Comparison of ENCODE assay signal across 8 cellular contexts in the genomic region with DNA sequence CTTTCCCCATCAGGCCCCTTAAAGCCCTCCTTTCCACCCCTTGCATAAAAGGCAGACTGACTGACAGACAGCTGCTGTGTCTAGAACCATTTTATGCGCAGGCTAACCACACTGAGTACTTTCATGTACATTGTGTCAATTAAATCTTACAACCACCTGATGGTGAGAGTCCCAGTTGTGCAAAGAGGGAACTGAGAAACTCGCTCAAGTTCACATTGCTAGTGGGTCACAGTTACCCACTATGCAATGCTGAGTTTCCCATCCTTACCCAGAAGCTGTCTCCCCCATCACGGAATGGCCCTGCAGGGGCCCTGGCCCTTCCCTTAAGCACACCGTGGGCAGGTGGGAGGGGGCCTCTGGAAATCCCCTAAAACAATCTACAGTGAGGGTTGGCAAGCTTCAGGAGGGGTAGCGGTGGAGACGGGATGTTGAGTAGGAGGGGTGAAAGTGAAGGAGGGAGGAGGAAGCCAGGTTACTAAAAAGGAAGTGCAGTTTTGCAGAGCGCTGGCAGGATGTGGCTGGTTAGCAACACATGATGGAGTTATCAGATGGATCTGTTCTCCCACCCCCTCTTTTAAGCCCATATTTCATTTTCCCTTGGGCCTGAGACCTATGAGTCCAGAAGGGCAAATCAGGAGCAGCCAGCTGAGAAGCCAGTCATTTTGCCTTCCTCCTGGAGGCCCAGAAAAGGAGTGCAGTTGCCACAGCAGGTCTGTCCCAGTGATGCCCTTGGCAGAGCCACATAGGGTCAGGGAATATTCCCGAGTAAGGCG. TPM values are rescaled to one million over a fixed set of nuclear protein-coding genes. Genes with fewer than 3 reads are reported as not detected.
A peak's percentile ranks its signal among the peaks of the same experiment; 100 is the strongest.
DNase-seq lines count a peak whose midpoint lies in the region; ATAC-seq lines count a peak whose summit lies in the region.

No MANE protein-coding gene starts in this region.

- DNase-seq in SKM-1 treated with dmso at 0.1 percent for 144 hours (lab: John Stamatoyannopoulos, UW; ENCODE audit: unreplicated experiment) (peak; percentile 87), NCI-H1436 (lab: John Stamatoyannopoulos, UW) (no peak), DMS 273 (lab: John Stamatoyannopoulos, UW; ENCODE audit: unreplicated experiment) (no peak), NCI-H1930 (lab: John Stamatoyannopoulos, UW) (no peak)
- DNase-seq in activated naive CD4-positive, alpha-beta T cell treated with anti-CD3 and anti-CD28 coated beads, Interleukin-2, amount 50 U/mL, for 72 hours (ENCODE audit: low spot score in 2 of 2): peak; percentile 64 to 80
- peak; percentile 62 to 68 for DNase-seq in stimulated activated CD4-positive, alpha-beta T cell treated with anti-CD3 and anti-CD28 coated beads, Interleukin-15, amount 100 ng/mL, for 48 hours (ENCODE audit: low read depth in 2 of 2)

- H3K36me3 Mint-ChIP-seq in activated naive CD4-positive, alpha-beta T cell treated with anti-CD3 and anti-CD28 coated beads, Interleukin-2, amount 50 U/mL, for 72 hours: peaks cover 23 to 32% of the 10 kb centered on the region in 2 donors

- H3K9me3 Mint-ChIP-seq in activated naive CD4-positive, alpha-beta T cell treated with anti-CD3 and anti-CD28 coated beads, Interleukin-2, amount 50 U/mL, for 72 hours: peaks cover 0 to 4% of the 10 kb centered on the region in 2 donors

- H3K27ac Mint-ChIP-seq in activated naive CD4-positive, alpha-beta T cell treated with anti-CD3 and anti-CD28 coated beads, Interleukin-2, amount 50 U/mL, for 72 hours: peak overlapping the region; percentile 92

- ATAC-seq in GM18873 (IDR thresholded peaks at IDR 0.05; ENCODE audit: low FRiP score, unreplicated experiment) (peak; percentile 66), HG02970 (IDR thresholded peaks at IDR 0.05; ENCODE audit: low FRiP score, unreplicated experiment) (peak; percentile 66)
- peak; percentile 56 to 65 for ATAC-seq in activated naive CD4-positive, alpha-beta T cell treated with anti-CD3 and anti-CD28 coated beads, Interleukin-2, amount 50 U/mL, for 72 hours

RNA-seq across cellular contexts. Expression of a gene that starts 30.0 kb away (rescaled TPM):
- 1 to 10 TPM; 8.0 to 8.8 TPM for total RNA-seq in activated naive CD4-positive, alpha-beta T cell treated with anti-CD3 and anti-CD28 coated beads, Interleukin-2, amount 50 U/mL, for 72 hours

Comparison
In these comparisons a context has a peak if more than half of its experiments do, and no peak if none do; other contexts are left out.
1. DNase-seq: peak in SKM-1 treated with dmso at 0.1 percent for 144 hours (single experiment), activated naive CD4-positive, alpha-beta T cell treated with anti-CD3 and anti-CD28 coated beads, Interleukin-2, amount 50 U/mL, for 72 hours (2 of 2) and stimulated activated CD4-positive, alpha-beta T cell treated with anti-CD3 and anti-CD28 coated beads, Interleukin-15, amount 100 ng/mL, for 48 hours (2 of 2); none in NCI-H1436 (single experiment), DMS 273 (single experiment) and NCI-H1930 (0 of 2).
2. Peak in every context shown above with its lines, with median percentiles within 50 percentile points of each other: ATAC-seq.